Comparison of ENCODE assay signal across 10 cellular contexts in the genomic region with DNA sequence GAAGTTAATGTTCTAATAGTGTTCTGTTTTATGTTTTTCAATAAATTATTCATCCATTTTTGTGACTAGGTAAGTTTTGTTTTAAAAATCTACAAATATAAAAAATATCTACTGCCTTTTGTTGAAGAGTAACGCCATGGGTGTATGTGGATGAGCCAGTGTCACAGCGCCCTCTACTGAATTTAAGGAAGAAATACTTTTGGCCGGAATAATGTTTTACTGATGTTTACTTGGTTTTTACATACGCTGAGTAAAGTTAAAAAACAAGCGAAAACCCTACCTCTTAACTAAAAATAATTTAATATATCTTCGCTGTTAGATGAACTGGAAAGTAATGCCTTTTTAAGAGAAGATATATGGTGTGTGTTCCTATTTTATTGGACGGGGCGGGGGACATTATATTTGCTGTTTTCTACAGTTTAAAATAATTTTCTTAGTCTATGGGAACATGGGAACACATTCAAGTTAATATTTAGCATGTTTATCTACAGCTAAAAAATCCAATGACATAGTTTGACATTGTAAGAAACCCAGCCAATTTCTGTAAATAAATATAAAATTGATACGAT.
DNase-seq lines count a peak whose midpoint lies in the region; ATAC-seq and TF ChIP-seq lines count a peak whose summit lies in the region.
"Had no signal": no experiment of that assay in that cellular context is flagged by ENCODE, and none has a peak within 500 bp of the region (broad histone marks: within the 10 kb centered on the region; RNA-seq: fewer than 3 reads in every experiment).

No MANE protein-coding gene starts in this region.

- no peaks in the 10 kb centered on the region for H3K27me3 ChIP-seq in skeletal muscle satellite cell (ENCODE audit: control insufficient read depth, insufficient read depth, low read length)

- no peaks in the 10 kb centered on the region for H3K9me3 Mint-ChIP-seq in activated CD8-positive, alpha-beta T cell treated with anti-CD3 and anti-CD28 coated beads, Interleukin-2, amount 10 ng/mL, durations not matched to agents 7 days and 5 days (ENCODE audit: insufficient read depth)
- H3K9me3 Mint-ChIP-seq: IgD-negative memory B cell had no signal

- peaks cover 8% of the 10 kb centered on the region for H3K4me1 ChIP-seq in skeletal muscle satellite cell (ENCODE audit: control insufficient read depth, insufficient read depth, low read length)

- intact Hi-C loops in left ventricle myocardium superior (cut with micrococcal nuclease): loop anchor here (5.0 to 10.0 kb wide), 2 partner anchors 110 to 333 kb away; no protein-coding TSS in a partner anchor

- no peaks in the 10 kb centered on the region for H3K9me3 ChIP-seq in skeletal muscle satellite cell (replicated peaks; ENCODE audit: low read length)

- H3K4me3 Mint-ChIP-seq in activated CD8-positive, alpha-beta T cell treated with anti-CD3 and anti-CD28 coated beads, Interleukin-2, amount 10 ng/mL, durations not matched to agents 7 days and 5 days: no peak overlapping the region
- H3K4me3 Mint-ChIP-seq: IgD-negative memory B cell had no signal

- H3K4me3 ChIP-seq in AG10803 (ENCODE audit: low read length) (no peak overlapping the region), skeletal muscle satellite cell (ENCODE audit: low read length) (no peak overlapping the region)

- H3K36me3 ChIP-seq in skeletal muscle satellite cell (ENCODE audit: insufficient read depth, low read length): no peaks in the 10 kb centered on the region

- CTCF ChIA-PET in activated CD8-positive, alpha-beta T cell treated with anti-CD3 and anti-CD28 coated beads, Interleukin-2, amount 10 ng/mL, durations not matched to agents 7 days and 5 days (lab: Charles Lee): interaction anchor here (0.7 to 2.1 kb wide), 11 partner anchors 8 to 352 kb away, joined by 3 to 12 read pairs (median 6); partner anchors contain the start of gene TMEM192

- POLR2A ChIA-PET in activated CD8-positive, alpha-beta T cell treated with anti-CD3 and anti-CD28 coated beads, Interleukin-2, amount 10 ng/mL, durations not matched to agents 7 days and 5 days (lab: Charles Lee): no interaction called here

- TF ChIP-seq CTCF in AG10803 (conservative IDR thresholded peaks at IDR 0.05; ENCODE audit: low read length) (peak; percentile 82), GM12873 (IDR thresholded peaks at IDR 0.05; ENCODE audit: insufficient read depth, low read depth, low read length, missing control alignments) (peak; percentile 65)

- H3K36me3 Mint-ChIP-seq in activated CD8-positive, alpha-beta T cell treated with anti-CD3 and anti-CD28 coated beads, Interleukin-2, amount 10 ng/mL, durations not matched to agents 7 days and 5 days (ENCODE audit: low read depth): no peaks in the 10 kb centered on the region

- peaks cover 10% of the 10 kb centered on the region for H3K27me3 Mint-ChIP-seq in activated CD8-positive, alpha-beta T cell treated with anti-CD3 and anti-CD28 coated beads, Interleukin-2, amount 10 ng/mL, durations not matched to agents 7 days and 5 days (ENCODE audit: low read depth)
- H3K27me3 Mint-ChIP-seq: IgD-negative memory B cell had no signal

- H3K9ac ChIP-seq in skeletal muscle satellite cell (ENCODE audit: low read depth, low read length): peak overlapping the region; percentile 52

- H3K27ac Mint-ChIP-seq in activated CD8-positive, alpha-beta T cell treated with anti-CD3 and anti-CD28 coated beads, Interleukin-2, amount 10 ng/mL, durations not matched to agents 7 days and 5 days: no peak overlapping the region
- H3K27ac Mint-ChIP-seq: IgD-negative memory B cell had no signal

- ATAC-seq in HG02763 (IDR thresholded peaks at IDR 0.05; ENCODE audit: unreplicated experiment): peak; percentile 60
- ATAC-seq in activated CD8-positive, alpha-beta T cell treated with anti-CD3 and anti-CD28 coated beads, Interleukin-2, amount 10 ng/mL, durations not matched to agents 7 days and 5 days: peak; percentile 61
- ATAC-seq in left ventricle myocardium superior: peak; percentile 55

- DNase-seq in AG10803 (ENCODE audit: low read depth) (peak; percentile 57), NCI-H2081 treated with DMSO at 0.1 percent for 48 hours (lab: John Stamatoyannopoulos, UW) (peak; percentile 11), left ventricle myocardium superior (no peak)
- peak; percentile 36 for DNase-seq in activated CD8-positive, alpha-beta T cell treated with anti-CD3 and anti-CD28 coated beads, Interleukin-2, amount 10 ng/mL, durations not matched to agents 7 days and 5 days
- no peak for DNase-seq in activated effector memory CD4-positive, alpha-beta T cell treated with Interleukin-2 at 50 U/mL for 16 hours
- DNase-seq: left cardiac atrium had no signal

- H3K4me2 ChIP-seq in skeletal muscle satellite cell (ENCODE audit: low read length): peak overlapping the region; percentile 58

- H3K4me1 Mint-ChIP-seq in activated CD8-positive, alpha-beta T cell treated with anti-CD3 and anti-CD28 coated beads, Interleukin-2, amount 10 ng/mL, durations not matched to agents 7 days and 5 days (ENCODE audit: low read depth): no peaks in the 10 kb centered on the region

Comparison
In these comparisons a context has a peak if more than half of its experiments do, and no peak if none do; other contexts are left out.
1. DNase-seq: peak in AG10803 (single experiment), NCI-H2081 treated with DMSO at 0.1 percent for 48 hours (single experiment) and activated CD8-positive, alpha-beta T cell treated with anti-CD3 and anti-CD28 coated beads, Interleukin-2, amount 10 ng/mL, durations not matched to agents 7 days and 5 days (single experiment); none in left ventricle myocardium superior (single experiment) and activated effector memory CD4-positive, alpha-beta T cell treated with Interleukin-2 at 50 U/mL for 16 hours (single experiment).
2. Peak in every context shown above with its lines, with median percentiles within 50 percentile points of each other: ATAC-seq.